ENCODE assay signal across 19 cellular contexts in the genomic region with DNA sequence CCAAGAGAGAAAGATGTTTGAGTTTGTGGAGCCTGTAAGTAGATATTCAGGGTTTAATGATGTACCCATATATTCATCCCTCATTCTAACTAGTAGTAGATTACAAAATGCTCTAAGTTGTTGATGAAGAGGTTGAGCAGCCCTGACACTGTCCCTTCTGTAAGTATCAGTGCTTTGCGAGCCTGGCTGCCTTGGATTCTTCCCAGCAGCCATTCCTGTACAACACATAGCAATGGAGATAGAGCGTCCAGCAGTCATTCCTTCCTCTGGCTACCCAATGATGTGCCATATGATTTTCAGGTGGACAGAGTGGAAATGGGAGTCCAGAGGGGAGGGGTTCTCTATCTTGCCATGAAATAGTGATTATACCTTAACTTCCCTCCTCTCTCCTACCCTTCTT.
"Had no signal": no experiment of that assay in that cellular context is flagged by ENCODE, and none has a peak within 500 bp of the region (broad histone marks: within the 10 kb centered on the region; RNA-seq: fewer than 3 reads in every experiment).

No MANE protein-coding gene starts in this region.

- DNase-seq: cerebellar nuclear complex; colonic mucosa; dermis blood vessel endothelial cell; gastrocnemius medialis; kidney; left colon; mammary epithelial cell; natural killer cell; posterior cingulate gyrus; stimulated activated CD4-positive, alpha-beta T cell treated with anti-CD3 and anti-CD28 coated beads, Interleukin-4, amount 100 ng/mL, for 1 hour; stimulated activated CD8-positive, alpha-beta memory T cell treated with anti-CD3 and anti-CD28 coated beads, Interleukin-4, amount 100 ng/mL, for 48 hours; stimulated activated naive CD8-positive, alpha-beta T cell treated with anti-CD3 and anti-CD28 coated beads, Interleukin-15, Interleukin-2, amounts not matched to agents 100 U/mL and 50 U/mL, for 24 hours; tibial artery; upper lobe of left lung; uterus had no signal

- H3K4me2 ChIP-seq: smooth muscle cell had no signal

- H3K27ac ChIP-seq: colonic mucosa, gastrocnemius medialis, tibial artery, upper lobe of left lung, uterus had no signal

- H3K27me3 ChIP-seq: colonic mucosa, gastrocnemius medialis, tibial artery, upper lobe of left lung, uterus had no signal

- H3K4me3 ChIP-seq: colonic mucosa, gastrocnemius medialis, smooth muscle cell, tibial artery, upper lobe of left lung, uterus had no signal

- H3K9me3 ChIP-seq: colonic mucosa, gastrocnemius medialis, tibial artery, upper lobe of left lung, uterus had no signal

- H3K27ac Mint-ChIP-seq: stimulated activated effector memory CD8-positive, alpha-beta T cell treated with anti-CD3 and anti-CD28 coated beads, Interleukin-12 subunit alpha, Interleukin-12 subunit beta, amount 100 ng/mL, for 72 hours had no signal

- H3K4me3 Mint-ChIP-seq: natural killer cell; neural crest cell; stimulated activated effector memory CD8-positive, alpha-beta T cell treated with anti-CD3 and anti-CD28 coated beads, Interleukin-12 subunit alpha, Interleukin-12 subunit beta, amount 100 ng/mL, for 72 hours had no signal

- ATAC-seq: esophagus mucosa; gastrocnemius medialis; natural killer cell; stimulated activated effector memory CD8-positive, alpha-beta T cell treated with anti-CD3 and anti-CD28 coated beads, Interleukin-12 subunit alpha, Interleukin-12 subunit beta, amount 100 ng/mL, for 72 hours; stimulated activated naive CD8-positive, alpha-beta T cell treated with anti-CD3 and anti-CD28 coated beads, Interleukin-15, Interleukin-2, amounts not matched to agents 100 U/mL and 50 U/mL, for 24 hours had no signal

- H3K9me3 Mint-ChIP-seq: natural killer cell; neural crest cell; stimulated activated effector memory CD8-positive, alpha-beta T cell treated with anti-CD3 and anti-CD28 coated beads, Interleukin-12 subunit alpha, Interleukin-12 subunit beta, amount 100 ng/mL, for 72 hours had no signal

- H3K36me3 ChIP-seq: colonic mucosa, gastrocnemius medialis, uterus had no signal

- H3K4me1 ChIP-seq: colonic mucosa, gastrocnemius medialis, uterus had no signal
